Comparison of ENCODE assay signal across 17 cellular contexts in the genomic region with DNA sequence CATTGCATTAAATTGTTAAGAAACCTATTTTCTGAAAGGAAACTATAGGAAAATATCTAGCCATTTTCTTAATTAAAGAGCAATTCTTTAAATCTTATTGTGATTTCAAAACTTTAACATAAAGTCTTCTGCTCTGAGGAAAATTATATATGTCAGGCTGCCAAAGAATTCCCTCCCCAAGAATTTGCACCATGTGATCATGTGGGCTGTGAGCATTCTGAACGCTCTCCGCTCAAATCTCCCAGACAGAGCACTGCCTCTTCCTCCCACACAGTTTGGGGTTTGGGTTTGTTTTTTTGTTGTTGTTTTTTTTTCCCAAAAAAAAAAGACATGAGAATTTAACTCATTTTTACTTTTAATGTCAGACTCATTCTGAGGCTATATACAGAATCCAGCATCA.
DNase-seq lines count a peak whose midpoint lies in the region; ATAC-seq, FAIRE-seq and TF ChIP-seq lines count a peak whose summit lies in the region.
"Had no signal": no experiment of that assay in that cellular context is flagged by ENCODE, and none has a peak within 500 bp of the region (broad histone marks: within the 10 kb centered on the region; RNA-seq: fewer than 3 reads in every experiment).

No MANE protein-coding gene starts in this region.

- no peak for TF ChIP-seq POLR2A in GM12891 (IDR thresholded peaks at IDR 0.05; ENCODE audit: low read depth, low read length)

- H3K27me3 ChIP-seq in adipocyte (replicated peaks; ENCODE audit: control insufficient read depth, insufficient read depth, low read length) (no peaks in the 10 kb centered on the region), smooth muscle cell (ENCODE audit: low read depth) (no peaks in the 10 kb centered on the region)
- H3K27me3 ChIP-seq: BLaER1 had no signal

- peak; percentile 11 for DNase-seq in adipocyte (ENCODE audit: low read depth)
- DNase-seq in choroid plexus epithelial cell (ENCODE audit: low read depth) = peak; percentile 58
- DNase-seq in fibroblast of villous mesenchyme (ENCODE audit: low read depth) = peak; percentile 12
- no peak for DNase-seq in smooth muscle cell (lab: John Stamatoyannopoulos, UW; ENCODE audit: unreplicated experiment)
- DNase-seq in NCI-H2107 treated with DMSO at 0.1 percent for 48 hours (lab: John Stamatoyannopoulos, UW; ENCODE audit: unreplicated experiment) = no peak
- DNase-seq in GM12891 (ENCODE audit: insufficient read length, low spot score) = no peak
- DNase-seq: 8988T; AML-193; Caco-2; CD8-positive, alpha-beta memory T cell; DND-41; GF-D8; GOT3; H9 had no signal

- H4K20me1 ChIP-seq in smooth muscle cell (ENCODE audit: low read depth) = no peaks in the 10 kb centered on the region
- H4K20me1 ChIP-seq: BLaER1 had no signal

- no peak for FAIRE-seq in GM12891 (lab: Jason Lieb, UNC)
- FAIRE-seq: GM18507 had no signal

- 54% methylated on average over 2 of the region's 2 CpGs for WGBS in smooth muscle cell (ENCODE audit: low lambda C conversion rate)

- no peak for TF ChIP-seq CTCF in choroid plexus epithelial cell (conservative IDR thresholded peaks at IDR 0.05; ENCODE audit: low read depth, low read length)
- no peak for TF ChIP-seq CTCF in fibroblast of villous mesenchyme (IDR thresholded peaks at IDR 0.05; ENCODE audit: insufficient read depth, low read depth, low read length)
- TF ChIP-seq CTCF in smooth muscle cell (IDR thresholded peaks at IDR 0.05; ENCODE audit: borderline replicate concordance, insufficient read depth, poor library complexity, severe bottlenecking) = no peak

- no peaks in the 10 kb centered on the region for H3F3A ChIP-seq in smooth muscle cell (ENCODE audit: low read depth)

- H3K9me3 ChIP-seq in adipocyte (ENCODE audit: control insufficient read depth, low read length) (no peaks in the 10 kb centered on the region), smooth muscle cell (replicated peaks; ENCODE audit: low read depth) (no peaks in the 10 kb centered on the region)
- H3K9me3 ChIP-seq: BLaER1, Caco-2 had no signal

- no peaks in the 10 kb centered on the region for H3K79me2 ChIP-seq in smooth muscle cell (ENCODE audit: low read depth)

- no peak overlapping the region for H3K4me3 ChIP-seq in adipocyte (ENCODE audit: low read length)
- H3K4me3 ChIP-seq in choroid plexus epithelial cell (ENCODE audit: low read depth, low read length) = no peak overlapping the region
- no peak overlapping the region for H3K4me3 ChIP-seq in fibroblast of villous mesenchyme (ENCODE audit: low read depth, low read length)
- H3K4me3 ChIP-seq in smooth muscle cell = no peak overlapping the region
- H3K4me3 ChIP-seq: BLaER1 had no signal

- H3K27ac ChIP-seq in smooth muscle cell (ENCODE audit: low read depth) = no peak overlapping the region
- H3K27ac ChIP-seq: BLaER1 had no signal

- no peaks in the 10 kb centered on the region for H3K36me3 ChIP-seq in adipocyte (ENCODE audit: control insufficient read depth, insufficient read depth, low read length, severe bottlenecking)
- H3K36me3 ChIP-seq in smooth muscle cell (ENCODE audit: low read depth) = no peaks in the 10 kb centered on the region
- H3K36me3 ChIP-seq: BLaER1 had no signal

- peaks cover 2% of the 10 kb centered on the region for H3K4me1 ChIP-seq in adipocyte (ENCODE audit: control insufficient read depth, insufficient read depth, low read length)
- H3K4me1 ChIP-seq in smooth muscle cell (ENCODE audit: low read depth) = no peaks in the 10 kb centered on the region
- H3K4me1 ChIP-seq: BLaER1, Caco-2 had no signal

- peak overlapping the region; percentile 38 for H3K4me2 ChIP-seq in smooth muscle cell
- H3K4me2 ChIP-seq: BLaER1 had no signal

- no peak overlapping the region for H3K9ac ChIP-seq in adipocyte (ENCODE audit: low read length)
- H3K9ac ChIP-seq in smooth muscle cell (ENCODE audit: low read depth) = no peak overlapping the region
- H3K9ac ChIP-seq: BLaER1 had no signal

- no peak for ATAC-seq in GM18517 (IDR thresholded peaks at IDR 0.05; ENCODE audit: unreplicated experiment)

- H2AFZ ChIP-seq in smooth muscle cell (ENCODE audit: low read depth) = no peak overlapping the region

TF ChIP-seq in GM12891, 5 proteins besides CTCF, POLR2A, EP300 and RAD21:
- TF ChIP-seq TAF1 (IDR thresholded peaks at IDR 0.05; ENCODE audit: low read depth, low read length) (no peak), POLR2AphosphoS5 (IDR thresholded peaks at IDR 0.05; ENCODE audit: low read depth, low read length) (no peak), PAX5 (IDR thresholded peaks at IDR 0.05; ENCODE audit: insufficient read depth, low read length, severe bottlenecking) (no peak), POU2F2 (IDR thresholded peaks at IDR 0.05; ENCODE audit: low read depth, low read length) (no peak)

Comparison
In these comparisons a context has a peak if more than half of its experiments do, and no peak if none do; other contexts are left out.
1. DNase-seq: peak in adipocyte (single experiment), choroid plexus epithelial cell (single experiment) and fibroblast of villous mesenchyme (single experiment); none in smooth muscle cell (single experiment), NCI-H2107 treated with DMSO at 0.1 percent for 48 hours (single experiment) and GM12891 (single experiment).